ENCODE assay signal across 21 cellular contexts in the genomic region with DNA sequence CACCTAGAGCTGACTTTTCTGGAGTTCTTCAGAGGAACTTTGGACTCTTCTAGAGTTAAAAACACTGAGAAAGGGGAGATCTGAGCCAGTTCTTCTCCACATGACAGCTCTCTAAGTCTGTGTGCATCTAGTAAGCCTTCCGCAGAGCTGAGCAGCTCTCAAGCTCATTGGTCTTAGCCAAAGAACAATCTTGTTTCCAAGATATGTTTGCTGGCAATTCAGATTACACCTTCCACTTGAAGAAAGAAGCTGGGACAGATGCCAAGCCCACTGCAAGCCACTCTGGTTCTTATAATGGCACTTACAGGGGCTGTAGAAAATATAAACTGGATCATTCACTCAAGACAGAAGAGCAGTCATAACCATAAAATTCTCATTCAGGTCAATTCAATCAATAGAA.
"Had no signal": no experiment of that assay in that cellular context is flagged by ENCODE, and none has a peak within 500 bp of the region (broad histone marks: within the 10 kb centered on the region; RNA-seq: fewer than 3 reads in every experiment).

No MANE protein-coding gene starts in this region.

- H3K4me1 ChIP-seq: breast epithelium had no signal

- H3K36me3 ChIP-seq: breast epithelium had no signal

- H3K9me3 ChIP-seq: breast epithelium had no signal

- DNase-seq: activated CD4-positive, alpha-beta T cell treated with anti-CD3 and anti-CD28 coated beads for 1 hour; activated CD4-positive, alpha-beta T cell treated with anti-CD3 and anti-CD28 coated beads, Interleukin-2, amount 10 ng/mL, durations not matched to agents 24 days and 14 days; activated CD4-positive, alpha-beta T cell treated with anti-CD3 and anti-CD28 coated beads, Interleukin-2, amount 50 U/mL, for 48 hours; activated CD8-positive, alpha-beta memory T cell treated with anti-CD3 and anti-CD28 coated beads, Interleukin-2, amount 10 ng/mL, durations not matched to agents 7 days and 5 days; activated effector memory CD4-positive, alpha-beta T cell treated with Interleukin-2 at 50 U/mL for 16 hours; activated naive CD4-positive, alpha-beta T cell; activated T-cell treated with anti-CD3 and anti-CD28 coated beads, Interleukin-2, amount 50 U/mL, for 24 hours; aorta; Karpas-422; NCI-H1436; NCI-H1694 treated with DMSO at 0.1 percent for 48 hours; NCI-H2029 treated with DMSO at 0.1 percent for 48 hours; NCI-H446; NCI-H526; NCI-H774; PC-3; SHP77 treated with DMSO at 0.1 percent for 48 hours; T-helper 17 cell; T-helper 9 cell had no signal

- H3K27me3 ChIP-seq: breast epithelium had no signal

- H3K4me3 ChIP-seq: breast epithelium, K562 had no signal

- H3K27ac ChIP-seq: breast epithelium had no signal
